31 cellular contexts compared by ENCODE assay signal in genomic region chr7:139168480-139168879, GRCh38.
"Had no signal": no experiment of that assay in that cellular context is flagged by ENCODE, and none has a peak within 500 bp of the region (broad histone marks: within the 10 kb centered on the region; RNA-seq: fewer than 3 reads in every experiment).

No MANE protein-coding gene starts in this region.

- H3K79me2 ChIP-seq: hepatocyte had no signal

- DNase-seq: activated B cell treated with CpG ODN at 0.5 μM for 24 hours; activated CD4-positive, alpha-beta T cell treated with anti-CD3 and anti-CD28 coated beads for 48 hours; activated CD4-positive, alpha-beta T cell treated with anti-CD3 and anti-CD28 coated beads, Interleukin-2, amount 50 U/mL, for 1 hour; activated CD4-positive, alpha-beta T cell treated with anti-CD3 and anti-CD28 coated beads, Interleukin-2, amount 50 U/mL, for 48 hours; activated CD8-positive, alpha-beta memory T cell treated with anti-CD3 and anti-CD28 coated beads, Interleukin-2, amount 10 ng/mL, durations not matched to agents 7 days and 5 days; activated CD8-positive, alpha-beta memory T cell treated with anti-CD3 and anti-CD28 coated beads, Interleukin-2, amount 50 U/mL, for 4 hours; activated CD8-positive, alpha-beta T cell treated with anti-CD3 and anti-CD28 coated beads for 36 hours; activated gamma-delta T cell; activated naive CD4-positive, alpha-beta T cell; activated naive CD4-positive, alpha-beta T cell treated with anti-CD3 and anti-CD28 coated beads, Interleukin-2, amount 10 ng/mL, durations not matched to agents 7 days and 5 days; activated T-cell treated with anti-CD3 and anti-CD28 coated beads, Interleukin-2, amount 50 U/mL, for 24 hours; activated T-cell treated with anti-CD3 and anti-CD28 coated beads, Interleukin-2, amount 50 U/mL, for 72 hours; amniotic stem cell; anterior cingulate cortex; brain microvascular endothelial cell; effector CD8-positive, alpha-beta T cell; esophagus squamous epithelium; foreskin melanocyte; heart right ventricle; T-helper 17 cell; T1000; WERI-Rb-1 had no signal

- H3K27ac ChIP-seq: brain microvascular endothelial cell, epithelial cell of prostate, esophagus squamous epithelium, gastroesophageal sphincter, heart right ventricle, hepatocyte, WERI-Rb-1 had no signal

- H3K9me3 ChIP-seq: esophagus squamous epithelium, gastroesophageal sphincter had no signal

- H3K4me1 ChIP-seq: esophagus squamous epithelium, gastroesophageal sphincter, heart right ventricle had no signal

- FAIRE-seq: astrocyte, bronchial epithelial cell, endometrium, endothelial cell of umbilical vein had no signal

- ATAC-seq: activated CD4-positive, CD25-positive, alpha-beta regulatory T cell treated with anti-CD3 and anti-CD28 coated beads, Interleukin-2, amount 50 U/mL, for 24 hours; activated CD8-positive, alpha-beta memory T cell treated with anti-CD3 and anti-CD28 coated beads, Interleukin-2, amount 10 ng/mL, durations not matched to agents 7 days and 5 days; activated CD8-positive, alpha-beta T cell treated with anti-CD3 and anti-CD28 coated beads for 36 hours; activated naive CD4-positive, alpha-beta T cell treated with anti-CD3 and anti-CD28 coated beads, Interleukin-2, amount 50 U/mL, for 72 hours; activated T-cell treated with anti-CD3 and anti-CD28 coated beads, Interleukin-2, amount 50 U/mL, for 72 hours; gastroesophageal sphincter; heart right ventricle; T-helper 17 cell had no signal

- H2AFZ ChIP-seq: hepatocyte had no signal

- H3K4me2 ChIP-seq: hepatocyte had no signal

- H3K27me3 ChIP-seq: brain microvascular endothelial cell, esophagus squamous epithelium, gastroesophageal sphincter, heart right ventricle, hepatocyte had no signal

- H3K36me3 ChIP-seq: brain microvascular endothelial cell, esophagus squamous epithelium, heart right ventricle, WERI-Rb-1 had no signal

- H3K4me3 ChIP-seq: esophagus squamous epithelium, gastroesophageal sphincter, heart right ventricle, hepatocyte had no signal
